1 cellular context compared by ENCODE assay signal in genomic region chr10:47034511-47035051, GRCh38.
TF ChIP-seq lines count a peak whose summit lies in the region.

No MANE protein-coding gene starts in this region.

TF ChIP-seq in SK-N-SH, 30 proteins besides CTCF, POLR2A, EP300 and RAD21:
- TF ChIP-seq YY1 (IDR thresholded peaks at IDR 0.05; ENCODE audit: low read depth): no peak
- TF ChIP-seq USF2 (IDR thresholded peaks at IDR 0.05; ENCODE audit: borderline replicate concordance, low read depth, low read length): no peak
- peak; percentile 93; the same call in 1 of the 2 replicates for TF ChIP-seq RCOR1 (IDR thresholded peaks at IDR 0.05; ENCODE audit: low read length)
- peak; percentile 51 for TF ChIP-seq PBX3 (IDR thresholded peaks at IDR 0.05)
- peak; percentile 97 for TF ChIP-seq GATA2 (CRISPR knock-in tag; IDR thresholded peaks at IDR 0.05)
- TF ChIP-seq, protein P1, sequence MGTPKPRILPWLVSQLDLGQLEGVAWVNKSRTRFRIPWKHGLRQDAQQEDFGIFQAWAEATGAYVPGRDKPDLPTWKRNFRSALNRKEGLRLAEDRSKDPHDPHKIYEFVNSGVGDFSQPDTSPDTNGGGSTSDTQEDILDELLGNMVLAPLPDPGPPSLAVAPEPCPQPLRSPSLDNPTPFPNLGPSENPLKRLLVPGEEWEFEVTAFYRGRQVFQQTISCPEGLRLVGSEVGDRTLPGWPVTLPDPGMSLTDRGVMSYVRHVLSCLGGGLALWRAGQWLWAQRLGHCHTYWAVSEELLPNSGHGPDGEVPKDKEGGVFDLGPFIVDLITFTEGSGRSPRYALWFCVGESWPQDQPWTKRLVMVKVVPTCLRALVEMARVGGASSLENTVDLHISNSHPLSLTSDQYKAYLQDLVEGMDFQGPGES (IDR thresholded peaks at IDR 0.05; ENCODE audit: low read depth, low read length): no peak
- peak; percentile 9; the same call in 1 of the 2 replicates for TF ChIP-seq NFIC (IDR thresholded peaks at IDR 0.05; ENCODE audit: borderline replicate concordance)
- no peak for TF ChIP-seq JUND (IDR thresholded peaks at IDR 0.05)
- TF ChIP-seq TCF12 (IDR thresholded peaks at IDR 0.05): peak; percentile 69
- TF ChIP-seq MXI1 (IDR thresholded peaks at IDR 0.05; ENCODE audit: low read depth, low read length): peak; percentile 50
- TF ChIP-seq FOXJ3 (CRISPR knock-in tag; IDR thresholded peaks at IDR 0.05): peak; percentile 100
- TF ChIP-seq SMC3 (IDR thresholded peaks at IDR 0.05; ENCODE audit: low read depth, low read length): peak; percentile 2; the same call in 1 of the 2 replicates
- TF ChIP-seq POLR2AphosphoS5 (IDR thresholded peaks at IDR 0.05; ENCODE audit: low read depth, low read length): no peak
- no peak for TF ChIP-seq ZBTB33 (IDR thresholded peaks at IDR 0.05; ENCODE audit: borderline replicate concordance, low read depth)
- no peak for TF ChIP-seq GABPA (IDR thresholded peaks at IDR 0.05; ENCODE audit: low read depth)
- TF ChIP-seq CHD2 (IDR thresholded peaks at IDR 0.05; ENCODE audit: low read length, partially characterized antibody): peak; percentile 77
- no peak; the same call in 1 of the 2 replicates for TF ChIP-seq RFX5 (IDR thresholded peaks at IDR 0.05; ENCODE audit: low read length)
- no peak for TF ChIP-seq ELF1 (IDR thresholded peaks at IDR 0.05)
